In genomic region chr1:207088731-207089626, GRCh38 we compare ENCODE assay signal across 1 cellular context.
TF ChIP-seq lines count a peak whose summit lies in the region.

A gene with protein sequence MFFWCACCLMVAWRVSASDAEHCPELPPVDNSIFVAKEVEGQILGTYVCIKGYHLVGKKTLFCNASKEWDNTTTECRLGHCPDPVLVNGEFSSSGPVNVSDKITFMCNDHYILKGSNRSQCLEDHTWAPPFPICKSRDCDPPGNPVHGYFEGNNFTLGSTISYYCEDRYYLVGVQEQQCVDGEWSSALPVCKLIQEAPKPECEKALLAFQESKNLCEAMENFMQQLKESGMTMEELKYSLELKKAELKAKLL (plus strand): TSS chr1:207088860. CDS start chr1:207089532, 672 bp downstream.

TF ChIP-seq in H1, 55 proteins besides CTCF, POLR2A, EP300 and RAD21:
- TF ChIP-seq, protein P1, sequence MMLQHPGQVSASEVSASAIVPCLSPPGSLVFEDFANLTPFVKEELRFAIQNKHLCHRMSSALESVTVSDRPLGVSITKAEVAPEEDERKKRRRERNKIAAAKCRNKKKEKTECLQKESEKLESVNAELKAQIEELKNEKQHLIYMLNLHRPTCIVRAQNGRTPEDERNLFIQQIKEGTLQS (IDR thresholded peaks at IDR 0.05; ENCODE audit: insufficient read depth, low read depth, low read length), result no peak
- TF ChIP-seq RXRA (IDR thresholded peaks at IDR 0.05; ENCODE audit: insufficient read depth, low read depth, low read length), result no peak
- TF ChIP-seq NANOG (IDR thresholded peaks at IDR 0.05; ENCODE audit: insufficient read depth, low read depth, low read length, poor library complexity, severe bottlenecking), result no peak
- TF ChIP-seq EZH2 (IDR thresholded peaks at IDR 0.05; ENCODE audit: low read depth, low read length, severe bottlenecking), result no peak
- TF ChIP-seq SUZ12 (IDR thresholded peaks at IDR 0.05; ENCODE audit: low read length), result no peak
- no peak for TF ChIP-seq KDM4A (IDR thresholded peaks at IDR 0.05; ENCODE audit: low read depth, low read length, severe bottlenecking)
- TF ChIP-seq KDM5A (IDR thresholded peaks at IDR 0.05; ENCODE audit: low read length), result no peak
- no peak for TF ChIP-seq TAF7 (optimal IDR thresholded peaks at IDR 0.05; ENCODE audit: borderline replicate concordance, low read depth, low read length)
